In the genomic region with DNA sequence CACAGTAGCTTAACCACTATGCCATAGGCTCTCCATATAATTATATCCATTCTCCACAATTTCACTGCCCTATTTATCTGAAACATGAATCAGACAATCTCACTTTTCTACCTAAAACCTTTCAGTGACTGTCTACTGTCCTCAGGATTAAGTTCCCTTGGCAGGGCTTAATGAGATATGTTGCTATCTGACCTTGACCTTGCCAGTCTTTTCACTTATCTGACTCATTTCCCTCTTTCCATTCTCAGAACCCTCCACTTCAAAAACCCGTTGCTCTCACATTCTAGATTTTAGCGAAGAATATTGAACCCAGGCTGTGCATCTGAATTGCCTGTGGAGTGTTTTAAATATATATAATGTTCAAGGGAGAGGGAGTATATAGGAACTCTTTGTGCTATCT, we compare ENCODE assay signal across 30 cellular contexts.
"Had no signal": no experiment of that assay in that cellular context is flagged by ENCODE, and none has a peak within 500 bp of the region (broad histone marks: within the 10 kb centered on the region; RNA-seq: fewer than 3 reads in every experiment).

No MANE protein-coding gene starts in this region.

- ATAC-seq: activated CD4-positive, alpha-beta T cell treated with anti-CD3 and anti-CD28 coated beads for 36 hours; activated CD4-positive, CD25-positive, alpha-beta regulatory T cell treated with anti-CD3 and anti-CD28 coated beads, Interleukin-2, amount 50 U/mL, for 24 hours; activated CD8-positive, alpha-beta memory T cell treated with anti-CD3 and anti-CD28 coated beads, Interleukin-2, amount 10 ng/mL, durations not matched to agents 7 days and 5 days; activated CD8-positive, alpha-beta T cell treated with anti-CD3 and anti-CD28 coated beads, Interleukin-2, amount 10 ng/mL, durations not matched to agents 7 days and 5 days; activated naive CD8-positive, alpha-beta T cell treated with anti-CD3 and anti-CD28 coated beads, Interleukin-2, amount 50 U/mL, for 24 hours; foreskin keratinocyte; gastrocnemius medialis; T-helper 17 cell had no signal

- DNase-seq: activated B cell treated with CpG ODN at 0.5 μM for 24 hours; activated CD4-positive, alpha-beta memory T cell treated with anti-CD3 and anti-CD28 coated beads for 36 hours; activated CD4-positive, alpha-beta T cell treated with anti-CD3 and anti-CD28 coated beads for 36 hours; activated CD4-positive, alpha-beta T cell treated with anti-CD3 and anti-CD28 coated beads, Interleukin-2, amount 10 ng/mL, durations not matched to agents 24 days and 14 days; activated CD8-positive, alpha-beta memory T cell treated with anti-CD3 and anti-CD28 coated beads, Interleukin-2, amount 10 ng/mL, durations not matched to agents 7 days and 5 days; activated CD8-positive, alpha-beta memory T cell treated with anti-CD3 and anti-CD28 coated beads, Interleukin-2, amount 50 U/mL, for 4 hours; activated CD8-positive, alpha-beta T cell treated with anti-CD3 and anti-CD28 coated beads, Interleukin-2, amount 10 ng/mL, durations not matched to agents 7 days and 5 days; activated effector memory CD4-positive, alpha-beta T cell treated with anti-CD3 and anti-CD28 coated beads, Interleukin-2, amount 50 U/mL, for 16 hours; activated naive CD4-positive, alpha-beta T cell treated with anti-CD3 and anti-CD28 coated beads for 36 hours; activated naive CD8-positive, alpha-beta T cell treated with anti-CD3 and anti-CD28 coated beads for 36 hours; activated naive CD8-positive, alpha-beta T cell treated with anti-CD3 and anti-CD28 coated beads, Interleukin-2, amount 50 U/mL, for 24 hours; activated T-cell treated with anti-CD3 and anti-CD28 coated beads, Interleukin-2, amount 50 U/mL, for 1 hour; activated T-cell treated with anti-CD3 and anti-CD28 coated beads, Interleukin-2, amount 50 U/mL, for 48 hours; adrenal gland; central memory CD4-positive, alpha-beta T cell; cerebellar nuclear complex; colonic mucosa; dorsolateral prefrontal cortex; effector memory CD4-positive, alpha-beta T cell; endodermal cell; erythroblast; foreskin keratinocyte; gastrocnemius medialis; glutamatergic neuron; heart left ventricle; T-helper 1 cell; T-helper 17 cell; T1000; WERI-Rb-1 had no signal
